In the genomic region with DNA sequence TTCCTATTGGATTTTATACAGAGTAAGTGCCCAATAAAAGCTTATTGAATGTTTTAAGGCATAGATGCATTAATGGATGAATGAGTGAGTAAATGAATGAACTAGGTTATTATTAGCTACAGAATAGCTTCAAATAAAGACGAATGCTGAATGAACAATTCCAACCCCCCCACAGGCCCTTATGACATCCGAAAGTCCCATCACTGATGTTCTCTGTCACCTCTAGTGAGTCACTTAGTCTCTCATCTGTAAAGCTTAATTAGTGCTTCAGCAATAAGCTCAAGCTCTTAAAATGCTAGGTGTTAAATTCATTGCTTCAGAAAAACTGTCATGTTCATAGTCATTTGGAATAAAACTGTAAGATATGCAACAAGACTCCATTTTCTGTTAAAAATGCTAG, we compare ENCODE assay signal across 34 cellular contexts.
DNase-seq lines count a peak whose midpoint lies in the region; ATAC-seq and TF ChIP-seq lines count a peak whose summit lies in the region.
"Had no signal": no experiment of that assay in that cellular context is flagged by ENCODE, and none has a peak within 500 bp of the region (broad histone marks: within the 10 kb centered on the region; RNA-seq: fewer than 3 reads in every experiment).

No MANE protein-coding gene starts in this region.

- H3K36me3 Mint-ChIP-seq in activated CD8-positive, alpha-beta T cell treated with anti-CD3 and anti-CD28 coated beads for 36 hours (ENCODE audit: low read depth) = no peaks in the 10 kb centered on the region
- H3K36me3 Mint-ChIP-seq in CD4-positive, alpha-beta T cell (ENCODE audit: low read depth) = no peaks in the 10 kb centered on the region
- H3K36me3 Mint-ChIP-seq: CD14-positive monocyte; CD4-positive, alpha-beta memory T cell; CD4-positive, CD25-positive, alpha-beta regulatory T cell; CD8-positive, alpha-beta T cell had no signal

- no peak overlapping the region for H3K4me2 ChIP-seq in neural cell (ENCODE audit: low read length)
- H3K4me2 ChIP-seq in SK-N-SH = no peak overlapping the region
- H3K4me2 ChIP-seq: A549; BLaER1; BLaER1 treated with 17β-estradiol and CSF1 and Interleukin-3, amounts not matched to agents 10 nM and 100 nM had no signal

- intact Hi-C loops in head of caudate nucleus (cut with DNase I) = no loop called here
- intact Hi-C loops in activated CD8-positive, alpha-beta T cell treated with anti-CD3 and anti-CD28 coated beads for 36 hours (cut with micrococcal nuclease) = no loop called here
- intact Hi-C loops in CD4-positive, alpha-beta T cell (cut with DNase I, micrococcal nuclease) = no loop called here

- H2AFZ ChIP-seq in neural cell (ENCODE audit: low read depth, low read length) (no peak overlapping the region), SK-N-SH (ENCODE audit: low read depth) (no peak overlapping the region)

- TF ChIP-seq EP300 in neural cell (conservative IDR thresholded peaks at IDR 0.05; ENCODE audit: poor library complexity, severe bottlenecking) = no peak
- no peak for TF ChIP-seq EP300 in SK-N-SH (IDR thresholded peaks at IDR 0.05; ENCODE audit: borderline replicate concordance in 1 of 2, low read depth in 1 of 2, low read length in 1 of 2)

- POLR2A ChIA-PET in SK-N-SH (lab: Yijun Ruan, JAX) = no interaction called here
- POLR2A ChIA-PET in activated CD8-positive, alpha-beta T cell treated with anti-CD3 and anti-CD28 coated beads for 36 hours (lab: Charles Lee) = no interaction called here
- POLR2A ChIA-PET in CD4-positive, alpha-beta T cell (lab: Charles Lee) = no interaction called here

- H3K27me3 Mint-ChIP-seq in activated CD8-positive, alpha-beta T cell treated with anti-CD3 and anti-CD28 coated beads for 36 hours = no peaks in the 10 kb centered on the region
- no peaks in the 10 kb centered on the region for H3K27me3 Mint-ChIP-seq in CD4-positive, alpha-beta T cell
- H3K27me3 Mint-ChIP-seq: B cell; CD4-positive, CD25-positive, alpha-beta regulatory T cell had no signal

- H3K4me1 ChIP-seq in SK-N-SH (ENCODE audit: control insufficient read depth in 1 of 2, insufficient read depth in 2 of 2, low read depth in 1 of 2, low read length in 1 of 2) (no peaks in the 10 kb centered on the region), right atrium auricular region (no peaks in the 10 kb centered on the region)
- H3K4me1 ChIP-seq: A549; BE2C; BLaER1; BLaER1 treated with 17β-estradiol and CSF1 and Interleukin-3, amounts not matched to agents 10 nM and 100 nM; Caco-2 had no signal

- no peak for ATAC-seq in activated CD8-positive, alpha-beta T cell treated with anti-CD3 and anti-CD28 coated beads for 36 hours
- no peak for ATAC-seq in CD4-positive, alpha-beta T cell (ENCODE audit: poor library complexity)
- ATAC-seq: A549; CD8-positive, alpha-beta T cell had no signal

- H4K20me1 ChIP-seq in neural cell (ENCODE audit: insufficient read depth) = no peaks in the 10 kb centered on the region
- no peaks in the 10 kb centered on the region for H4K20me1 ChIP-seq in SK-N-SH (ENCODE audit: insufficient read depth)
- H4K20me1 ChIP-seq: BLaER1; BLaER1 treated with 17β-estradiol and CSF1 and Interleukin-3, amounts not matched to agents 10 nM and 100 nM had no signal

- DNase-seq in head of caudate nucleus (peak in 31 of 42 donors; percentile 2 to 72 (median 37)), putamen (ENCODE audit: low spot score) (peak; percentile 53), SK-N-SH (no peak), right atrium auricular region (ENCODE audit: low spot score) (no peak)
- no peak for DNase-seq in activated CD8-positive, alpha-beta T cell treated with anti-CD3 and anti-CD28 coated beads for 36 hours
- no peak for DNase-seq in CD4-positive, alpha-beta T cell
- DNase-seq: 8988T; ACHN; AML-193; BE2C; C1 segment of cervical spinal cord; Caco-2; Calu3; CD4-positive, alpha-beta memory T cell; CD4-positive, CD25-positive, alpha-beta regulatory T cell; CD8-positive, alpha-beta memory T cell; CD8-positive, alpha-beta T cell; COR-L47; DMS 273 treated with DMSO at 0.1 percent for 48 hours; DMS153; DMS53; DMS79; DMS79 treated with DMSO at 0.1 percent for 48 hours; DND-41; EL had no signal

- H3K27me3 ChIP-seq in neural cell (ENCODE audit: insufficient read depth, low read depth, low read length) = no peaks in the 10 kb centered on the region
- H3K27me3 ChIP-seq in SK-N-SH (ENCODE audit: insufficient read depth) = no peaks in the 10 kb centered on the region; the same call in 1 of the 2 replicates
- no peaks in the 10 kb centered on the region for H3K27me3 ChIP-seq in right atrium auricular region
- H3K27me3 ChIP-seq in CD4-positive, alpha-beta T cell (ENCODE audit: control insufficient read depth, insufficient read depth, low read length) = no peaks in the 10 kb centered on the region
- H3K27me3 ChIP-seq: BE2C; BLaER1; BLaER1 treated with 17β-estradiol and CSF1 and Interleukin-3, amounts not matched to agents 10 nM and 100 nM had no signal

- TF ChIP-seq CTCF in VCaP (conservative IDR thresholded peaks at IDR 0.05) (no peak), neural cell (IDR thresholded peaks at IDR 0.05; ENCODE audit: poor library complexity, severe bottlenecking) (no peak), SK-N-SH (IDR thresholded peaks at IDR 0.05) (no peak), right atrium auricular region (IDR thresholded peaks at IDR 0.05) (no peak)
- TF ChIP-seq CTCF in activated CD8-positive, alpha-beta T cell treated with anti-CD3 and anti-CD28 coated beads for 36 hours (IDR thresholded peaks at IDR 0.05) = no peak
- TF ChIP-seq CTCF in CD4-positive, alpha-beta T cell (IDR thresholded peaks at IDR 0.05) = no peak

- 4% methylated on average over 2 of the region's 2 CpGs for WGBS in SK-N-SH (ENCODE audit: low lambda C conversion rate)

- H3K9me2 ChIP-seq in neural cell (ENCODE audit: insufficient read depth, low read length) = no peaks in the 10 kb centered on the region
- no peaks in the 10 kb centered on the region for H3K9me2 ChIP-seq in SK-N-SH

- no peaks in the 10 kb centered on the region for H3K9me3 Mint-ChIP-seq in activated CD8-positive, alpha-beta T cell treated with anti-CD3 and anti-CD28 coated beads for 36 hours
- H3K9me3 Mint-ChIP-seq in CD4-positive, alpha-beta T cell = no peaks in the 10 kb centered on the region
- H3K9me3 Mint-ChIP-seq: CD14-positive monocyte; CD8-positive, alpha-beta memory T cell; CD8-positive, alpha-beta T cell had no signal

- no peaks in the 10 kb centered on the region for H3K9me3 ChIP-seq in neural cell (ENCODE audit: low read length)
- no peaks in the 10 kb centered on the region for H3K9me3 ChIP-seq in SK-N-SH
- H3K9me3 ChIP-seq in right atrium auricular region = no peaks in the 10 kb centered on the region
- no peaks in the 10 kb centered on the region for H3K9me3 ChIP-seq in CD4-positive, alpha-beta T cell (ENCODE audit: control insufficient read depth, low read length)
- H3K9me3 ChIP-seq: A549; BE2C; BLaER1; BLaER1 treated with 17β-estradiol and CSF1 and Interleukin-3, amounts not matched to agents 10 nM and 100 nM; Caco-2 had no signal

- H3K27ac Mint-ChIP-seq in activated CD8-positive, alpha-beta T cell treated with anti-CD3 and anti-CD28 coated beads for 36 hours = no peak overlapping the region
- no peak overlapping the region for H3K27ac Mint-ChIP-seq in CD4-positive, alpha-beta T cell
- H3K27ac Mint-ChIP-seq: B cell; CD14-positive monocyte; CD4-positive, alpha-beta memory T cell; CD4-positive, CD25-positive, alpha-beta regulatory T cell; CD8-positive, alpha-beta memory T cell; CD8-positive, alpha-beta T cell had no signal

- H3K79me2 ChIP-seq in neural cell (replicated peaks; ENCODE audit: insufficient read depth, low read length) = no peaks in the 10 kb centered on the region
- H3K79me2 ChIP-seq in SK-N-SH (ENCODE audit: insufficient read depth) = no peaks in the 10 kb centered on the region

- H3K27ac ChIP-seq in VCaP (peak overlapping the region; percentile 47; the same call in 1 of the 2 replicates), neural cell (ENCODE audit: low read length) (peak overlapping the region; percentile 53), SK-N-SH (ENCODE audit: low read depth in 2 of 2, low read length in 1 of 2) (no peak overlapping the region), right atrium auricular region (no peak overlapping the region)
- H3K27ac ChIP-seq in CD4-positive, alpha-beta T cell (ENCODE audit: low read depth, low read length) = no peak overlapping the region
- H3K27ac ChIP-seq: 22Rv1; A549; BLaER1; BLaER1 treated with 17β-estradiol and CSF1 and Interleukin-3, amounts not matched to agents 10 nM and 100 nM; C4-2B had no signal

- H3K4me1 Mint-ChIP-seq in activated CD8-positive, alpha-beta T cell treated with anti-CD3 and anti-CD28 coated beads for 36 hours (ENCODE audit: low read depth) = no peaks in the 10 kb centered on the region
- H3K4me1 Mint-ChIP-seq in CD4-positive, alpha-beta T cell (ENCODE audit: low read depth) = peaks cover 9% of the 10 kb centered on the region
- H3K4me1 Mint-ChIP-seq: B cell; CD14-positive monocyte; CD8-positive, alpha-beta memory T cell had no signal

- H3F3A ChIP-seq in neural cell (ENCODE audit: insufficient read depth, low read length, poor library complexity, severe bottlenecking) (no peaks in the 10 kb centered on the region), SK-N-SH (replicated peaks; ENCODE audit: insufficient read depth) (no peaks in the 10 kb centered on the region)

- H3K9ac ChIP-seq in neural cell (ENCODE audit: low read length) = no peak overlapping the region
- no peak overlapping the region for H3K9ac ChIP-seq in SK-N-SH
- H3K9ac ChIP-seq: BLaER1; BLaER1 treated with 17β-estradiol and CSF1 and Interleukin-3, amounts not matched to agents 10 nM and 100 nM had no signal

- no peak overlapping the region for H3K4me3 ChIP-seq in neural cell (ENCODE audit: low read length)
- no peak overlapping the region for H3K4me3 ChIP-seq in SK-N-SH (ENCODE audit: low read depth in 2 of 2, low read length in 1 of 2)
- H3K4me3 ChIP-seq in right atrium auricular region = no peak overlapping the region
- H3K4me3 ChIP-seq: A549; BLaER1; BLaER1 treated with 17β-estradiol and CSF1 and Interleukin-3, amounts not matched to agents 10 nM and 100 nM had no signal

- H3K4me3 Mint-ChIP-seq in activated CD8-positive, alpha-beta T cell treated with anti-CD3 and anti-CD28 coated beads for 36 hours = no peak overlapping the region
- H3K4me3 Mint-ChIP-seq in CD4-positive, alpha-beta T cell = no peak overlapping the region
- H3K4me3 Mint-ChIP-seq: B cell; CD14-positive monocyte; CD4-positive, alpha-beta memory T cell; CD4-positive, CD25-positive, alpha-beta regulatory T cell; CD8-positive, alpha-beta memory T cell; CD8-positive, alpha-beta T cell had no signal

- CTCF ChIA-PET in SK-N-SH (lab: Yijun Ruan, JAX) = interaction anchor here (0.9 kb wide), 1 partner anchor 72 kb away, joined by 3 read pairs; no protein-coding TSS in a partner anchor
- CTCF ChIA-PET in activated CD8-positive, alpha-beta T cell treated with anti-CD3 and anti-CD28 coated beads for 36 hours (lab: Charles Lee) = no interaction called here
- CTCF ChIA-PET in CD4-positive, alpha-beta T cell (lab: Charles Lee) = no interaction called here

- no peaks in the 10 kb centered on the region for H3K36me3 ChIP-seq in neural cell (ENCODE audit: insufficient read depth, low read length)
- no peaks in the 10 kb centered on the region for H3K36me3 ChIP-seq in SK-N-SH (replicated peaks in 1 of 2; ENCODE audit: control insufficient read depth in 1 of 2, insufficient read depth in 2 of 2, low read length in 1 of 2)
- no peaks in the 10 kb centered on the region for H3K36me3 ChIP-seq in right atrium auricular region
- H3K36me3 ChIP-seq: BE2C; BLaER1; BLaER1 treated with 17β-estradiol and CSF1 and Interleukin-3, amounts not matched to agents 10 nM and 100 nM had no signal

- TF ChIP-seq RAD21 in neural cell (conservative IDR thresholded peaks at IDR 0.05) = no peak
- no peak for TF ChIP-seq RAD21 in SK-N-SH (IDR thresholded peaks at IDR 0.05; ENCODE audit: low read length)

Comparison
In these comparisons a context has a peak if more than half of its experiments do, and no peak if none do; other contexts are left out.
1. H3K27ac ChIP-seq: peak in VCaP (single experiment) and neural cell (single experiment); none in SK-N-SH (0 of 2), right atrium auricular region (0 of 2) and CD4-positive, alpha-beta T cell (single experiment).
2. DNase-seq: peak in head of caudate nucleus (31 of 42) and putamen (single experiment); none in SK-N-SH (single experiment), right atrium auricular region (single experiment), activated CD8-positive, alpha-beta T cell treated with anti-CD3 and anti-CD28 coated beads for 36 hours (single experiment) and CD4-positive, alpha-beta T cell (0 of 10).